In genomic region chr5:168712280-168712924, GRCh38 we compare ENCODE assay signal across 12 cellular contexts.
DNase-seq lines count a peak whose midpoint lies in the region; ATAC-seq and FAIRE-seq lines count a peak whose summit lies in the region.
"Had no signal": no experiment of that assay in that cellular context is flagged by ENCODE, and none has a peak within 500 bp of the region (broad histone marks: within the 10 kb centered on the region; RNA-seq: fewer than 3 reads in every experiment).

No MANE protein-coding gene starts in this region.

- DNase-seq in COLO829 (ENCODE audit: low spot score): peak; percentile 45
- peak; percentile 84 for DNase-seq in HTR-8/SVneo (ENCODE audit: insufficient read length, low spot score)
- DNase-seq in dermis blood vessel endothelial cell: peak; percentile 87
- no peak for DNase-seq in KG1 (lab: John Stamatoyannopoulos, UW)
- no peak for DNase-seq in cerebellar cortex (ENCODE audit: low spot score)
- no peak for DNase-seq in HuH-7.5 (ENCODE audit: low spot score)
- DNase-seq: NCI-H2227 treated with DMSO at 0.1 percent for 48 hours; stimulated activated naive CD4-positive, alpha-beta T cell treated with Interleukin-2 at 50 U/mL for 16 hours had no signal

- peak; percentile 59 for FAIRE-seq in HTR-8/SVneo (lab: Jason Lieb, UNC)
- FAIRE-seq: colon had no signal

- ATAC-seq in HG02938 (IDR thresholded peaks at IDR 0.05; ENCODE audit: unreplicated experiment): no peak

- H3K9me3 ChIP-seq in mesodermal cell (ENCODE audit: control insufficient read depth, low read length): no peaks in the 10 kb centered on the region

- H3K27ac ChIP-seq in mesodermal cell (ENCODE audit: low read depth, low read length, severe bottlenecking): peak overlapping the region; percentile 74
- H3K27ac ChIP-seq: neural progenitor cell had no signal

- no peak overlapping the region for H3K4me3 ChIP-seq in mesodermal cell (ENCODE audit: extremely low read depth, insufficient read depth, low read length, poor library complexity, severe bottlenecking)
- H3K4me3 ChIP-seq: neural progenitor cell had no signal

- no peaks in the 10 kb centered on the region for H3K36me3 ChIP-seq in mesodermal cell (ENCODE audit: control insufficient read depth, insufficient read depth, low read length)
- H3K36me3 ChIP-seq: neural progenitor cell had no signal

- 65 to 75% methylated on average over 9 to 10 of the region's 11 CpGs for WGBS in mesodermal cell (ENCODE audit: insufficient coverage in 2 of 2), 2 experiments

- H3K4me1 ChIP-seq in mesodermal cell (ENCODE audit: control insufficient read depth, insufficient read depth, low read length, poor library complexity, severe bottlenecking): peaks cover 21% of the 10 kb centered on the region

Comparison
In these comparisons a context has a peak if more than half of its experiments do, and no peak if none do; other contexts are left out.
1. DNase-seq: peak in COLO829 (single experiment), HTR-8/SVneo (single experiment) and dermis blood vessel endothelial cell (single experiment); none in KG1 (single experiment), cerebellar cortex (single experiment) and HuH-7.5 (single experiment).